Comparison of ENCODE assay signal across 14 cellular contexts in genomic region chr20:19260412-19261090, GRCh38. TPM values are rescaled to one million over a fixed set of nuclear protein-coding genes. Genes with fewer than 3 reads are reported as not detected.
A peak's percentile ranks its signal among the peaks of the same experiment; 100 is the strongest.
DNase-seq lines count a peak whose midpoint lies in the region; ATAC-seq and TF ChIP-seq lines count a peak whose summit lies in the region.
"Had no signal": no experiment of that assay in that cellular context is flagged by ENCODE, and none has a peak within 500 bp of the region (broad histone marks: within the 10 kb centered on the region; RNA-seq: fewer than 3 reads in every experiment).

No MANE protein-coding gene starts in this region.

- no peak overlapping the region for H3K27ac Mint-ChIP-seq in T-helper 2 cell treated with Interferon-gamma antibody and Interleukin-4, amounts not matched to agents 5 μg/mL and 100 μg/mL, for 36 hours
- H3K27ac Mint-ChIP-seq in activated T-helper 2 cell treated with anti-CD3 and anti-CD28 coated beads, Interferon-gamma antibody, Interleukin-2, Interleukin-4, amounts not matched to agents 10 μg/mL and 5 μg/mL and 100 μg/mL, durations not matched to agents 14 hours and 24 hours and 36 hours, result no peak overlapping the region

- H3K27me3 Mint-ChIP-seq in T-helper 2 cell treated with Interferon-gamma antibody and Interleukin-4, amounts not matched to agents 5 μg/mL and 100 μg/mL, for 36 hours (ENCODE audit: low read depth), result no peaks in the 10 kb centered on the region
- no peaks in the 10 kb centered on the region for H3K27me3 Mint-ChIP-seq in activated T-helper 2 cell treated with anti-CD3 and anti-CD28 coated beads, Interferon-gamma antibody, Interleukin-2, Interleukin-4, amounts not matched to agents 10 μg/mL and 5 μg/mL and 100 μg/mL, durations not matched to agents 14 hours and 24 hours and 36 hours (ENCODE audit: low read depth)

- H3K4me3 ChIP-seq in WI38 (ENCODE audit: low read depth, low read length), result 0 out of 2 replicates have a peak overlapping the region, but pooled peaks have one; percentile 6
- H3K4me3 ChIP-seq: adrenal gland, vagina had no signal

- no peaks in the 10 kb centered on the region for H3K9me3 Mint-ChIP-seq in T-helper 2 cell treated with Interferon-gamma antibody and Interleukin-4, amounts not matched to agents 5 μg/mL and 100 μg/mL, for 36 hours
- H3K9me3 Mint-ChIP-seq in activated T-helper 2 cell treated with anti-CD3 and anti-CD28 coated beads, Interferon-gamma antibody, Interleukin-2, Interleukin-4, amounts not matched to agents 10 μg/mL and 5 μg/mL and 100 μg/mL, durations not matched to agents 14 hours and 24 hours and 36 hours, result no peaks in the 10 kb centered on the region

- no peak for TF ChIP-seq CTCF in WI38 (IDR thresholded peaks at IDR 0.05; ENCODE audit: low read depth, low read length)

- intact Hi-C loops in activated T-helper 2 cell treated with anti-CD3 and anti-CD28 coated beads, Interferon-gamma antibody, Interleukin-2, Interleukin-4, amounts not matched to agents 10 μg/mL and 5 μg/mL and 100 μg/mL, durations not matched to agents 14 hours and 24 hours and 36 hours (cut with micrococcal nuclease), result no loop called here

- DNase-seq in T-helper 2 cell treated with Interferon-gamma antibody and Interleukin-4, amounts not matched to agents 5 μg/mL and 100 μg/mL, for 36 hours (ENCODE audit: low spot score), result no peak
- no peak for DNase-seq in T-helper 2 cell
- peak; percentile 43 for DNase-seq in ureter (ENCODE audit: low spot score)
- DNase-seq in NCI-H345 (lab: John Stamatoyannopoulos, UW), result no peak
- DNase-seq in activated T-helper 2 cell treated with anti-CD3 and anti-CD28 coated beads, Interferon-gamma antibody, Interleukin-2, Interleukin-4, amounts not matched to agents 10 μg/mL and 5 μg/mL and 100 μg/mL, durations not matched to agents 14 hours and 24 hours and 36 hours (ENCODE audit: low spot score), result no peak
- DNase-seq: activated CD8-positive, alpha-beta memory T cell treated with anti-CD3 and anti-CD28 coated beads for 24 hours; effector memory CD4-positive, alpha-beta T cell; NCI-H526 had no signal

- ATAC-seq in HG03342 (IDR thresholded peaks at IDR 0.05; ENCODE audit: unreplicated experiment) (peak; percentile 57), GM19397 (IDR thresholded peaks at IDR 0.05; ENCODE audit: unreplicated experiment) (no peak)

- no peaks in the 10 kb centered on the region for H3K36me3 Mint-ChIP-seq in T-helper 2 cell treated with Interferon-gamma antibody and Interleukin-4, amounts not matched to agents 5 μg/mL and 100 μg/mL, for 36 hours (ENCODE audit: low read depth)
- H3K36me3 Mint-ChIP-seq in activated T-helper 2 cell treated with anti-CD3 and anti-CD28 coated beads, Interferon-gamma antibody, Interleukin-2, Interleukin-4, amounts not matched to agents 10 μg/mL and 5 μg/mL and 100 μg/mL, durations not matched to agents 14 hours and 24 hours and 36 hours (ENCODE audit: low read depth), result no peaks in the 10 kb centered on the region

- H3K4me3 Mint-ChIP-seq in T-helper 2 cell treated with Interferon-gamma antibody and Interleukin-4, amounts not matched to agents 5 μg/mL and 100 μg/mL, for 36 hours, result peak overlapping the region; percentile 18
- H3K4me3 Mint-ChIP-seq in activated T-helper 2 cell treated with anti-CD3 and anti-CD28 coated beads, Interferon-gamma antibody, Interleukin-2, Interleukin-4, amounts not matched to agents 10 μg/mL and 5 μg/mL and 100 μg/mL, durations not matched to agents 14 hours and 24 hours and 36 hours (ENCODE audit: low read depth), result no peak overlapping the region

- H3K4me1 Mint-ChIP-seq in T-helper 2 cell treated with Interferon-gamma antibody and Interleukin-4, amounts not matched to agents 5 μg/mL and 100 μg/mL, for 36 hours (ENCODE audit: low read depth), result no peaks in the 10 kb centered on the region
- peaks cover 2% of the 10 kb centered on the region for H3K4me1 Mint-ChIP-seq in activated T-helper 2 cell treated with anti-CD3 and anti-CD28 coated beads, Interferon-gamma antibody, Interleukin-2, Interleukin-4, amounts not matched to agents 10 μg/mL and 5 μg/mL and 100 μg/mL, durations not matched to agents 14 hours and 24 hours and 36 hours (ENCODE audit: low read depth)

RNA-seq across cellular contexts. Expression of gene SLC24A3, which starts 48.1 kb away (rescaled TPM):
- 17.1 TPM for total RNA-seq in ureter
- total RNA-seq in activated T-helper 2 cell treated with anti-CD3 and anti-CD28 coated beads, Interferon-gamma antibody, Interleukin-2, Interleukin-4, amounts not matched to agents 10 μg/mL and 5 μg/mL and 100 μg/mL, durations not matched to agents 14 hours and 24 hours and 36 hours, result not detected in 2 replicates
- total RNA-seq: T-helper 1 cell treated with Interleukin-12 subunit alpha and Interleukin-12 subunit beta and Interleukin-4 antibody, amounts not matched to agents 30 ng/mL and 1 ng/mL, for 36 hours had no signal

Comparison
In these comparisons a context has a peak if more than half of its experiments do, and no peak if none do; other contexts are left out.
1. RNA of gene SLC24A3, which starts 48.1 kb away (total RNA-seq): 17.1 TPM in ureter (single experiment); not detected in activated T-helper 2 cell treated with anti-CD3 and anti-CD28 coated beads, Interferon-gamma antibody, Interleukin-2, Interleukin-4, amounts not matched to agents 10 μg/mL and 5 μg/mL and 100 μg/mL, durations not matched to agents 14 hours and 24 hours and 36 hours; every median in the first group is over 10 times any median in the second.